In the genomic region with DNA sequence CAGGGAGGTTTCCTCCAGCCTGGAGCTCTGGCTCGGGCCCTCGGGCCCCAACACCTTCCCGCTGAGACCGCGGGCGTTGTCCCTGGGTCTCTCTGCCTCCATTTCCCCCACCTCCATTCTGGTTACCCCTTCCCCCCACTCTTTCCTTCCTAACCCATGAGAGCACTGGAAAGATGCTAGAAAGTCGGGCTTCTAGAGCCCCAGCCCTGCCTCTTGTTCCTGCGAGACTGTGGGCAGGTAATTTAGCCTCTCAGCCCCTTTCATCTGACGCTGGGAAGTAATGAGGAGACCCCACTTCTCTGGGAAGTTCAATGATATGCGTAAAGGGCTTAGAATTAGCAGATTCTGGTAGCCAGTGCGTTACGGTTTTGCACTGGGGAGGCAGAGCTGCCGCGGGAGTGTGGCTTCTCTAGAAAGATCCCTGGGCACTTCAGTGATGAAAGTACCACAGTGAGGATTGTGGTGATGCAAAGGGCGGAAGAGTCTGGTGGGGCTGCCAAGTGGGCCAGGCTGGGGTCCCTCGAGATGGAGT, we compare ENCODE assay signal across 1 cellular context.
TF ChIP-seq lines count a peak whose summit lies in the region.

No MANE protein-coding gene starts in this region.

TF ChIP-seq in SK-N-SH, 30 proteins besides CTCF, POLR2A, EP300 and RAD21:
- no peak for TF ChIP-seq JUND (IDR thresholded peaks at IDR 0.05)
- TF ChIP-seq POLR2AphosphoS5 (IDR thresholded peaks at IDR 0.05; ENCODE audit: low read depth, low read length) = no peak
- no peak for TF ChIP-seq FOXJ3 (CRISPR knock-in tag; IDR thresholded peaks at IDR 0.05)
